8 cellular contexts compared by ENCODE assay signal in the genomic region with DNA sequence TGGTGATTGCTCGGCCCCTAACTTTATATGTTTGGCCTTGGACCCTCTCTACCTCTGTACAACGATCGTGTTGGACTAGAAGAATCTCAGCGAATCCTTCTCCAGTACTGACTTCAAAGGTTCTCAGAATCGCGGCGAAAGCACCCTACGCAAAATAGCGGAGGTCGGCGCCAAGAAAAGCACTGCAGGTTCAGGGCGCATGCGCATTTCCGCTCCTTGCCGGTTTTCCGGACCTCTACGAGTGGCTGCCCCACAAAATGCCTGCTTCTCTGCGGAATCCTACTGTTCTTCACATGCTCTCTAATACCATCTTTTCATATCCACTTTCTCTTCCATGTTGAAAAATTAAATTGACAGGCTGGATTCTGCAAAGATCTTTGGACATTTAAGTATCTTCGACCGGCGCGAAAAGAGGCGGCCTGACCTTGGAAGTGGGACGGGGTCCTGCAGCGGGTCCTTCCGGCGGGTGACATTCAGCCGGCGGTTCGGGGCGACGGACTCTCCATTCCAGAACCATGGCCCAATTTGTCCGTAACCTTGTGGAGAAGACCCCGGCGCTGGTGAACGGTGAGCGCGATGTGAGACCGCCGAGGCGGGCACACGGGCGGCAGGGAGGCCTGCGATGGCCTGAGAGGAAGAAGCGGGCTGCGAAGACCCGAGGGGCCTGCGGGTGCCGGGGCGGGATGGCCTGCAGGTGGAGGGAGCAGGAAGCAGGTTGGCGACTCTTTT. TPM values are rescaled to one million over a fixed set of nuclear protein-coding genes. Genes with fewer than 3 reads are reported as not detected.
DNase-seq lines count a peak whose midpoint lies in the region; ATAC-seq, FAIRE-seq and TF ChIP-seq lines count a peak whose summit lies in the region.

A gene with protein sequence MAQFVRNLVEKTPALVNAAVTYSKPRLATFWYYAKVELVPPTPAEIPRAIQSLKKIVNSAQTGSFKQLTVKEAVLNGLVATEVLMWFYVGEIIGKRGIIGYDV (plus strand): TSS at position 456 of the 729 bp plus-strand sequence. CDS start 60 bp downstream, at position 516.

- peak; percentile 93 for FAIRE-seq in G401.6 (lab: Jason Lieb, UNC)

- 0 to 1% (median 0%) methylated on average over 31 to 51 of the region's 51 CpGs for WGBS in adrenal gland, 4 donors
- 0 to 1% methylated on average over 51 of the region's 51 CpGs for WGBS in heart right ventricle, 2 donors

- no peaks in the 10 kb centered on the region for H3K27me3 Mint-ChIP-seq in type B pancreatic cell

- H3K4me3 ChIP-seq in adrenal gland, result peak within 1 kb of the TSS; percentile 36 to 86 (median 66)
- peak within 1 kb of the TSS; percentile 61 to 97 (median 88) for H3K4me3 ChIP-seq in heart right ventricle

- intact Hi-C loops in T-helper 1 cell treated with Interleukin-12 subunit alpha and Interleukin-12 subunit beta and Interleukin-4 antibody, amounts not matched to agents 30 ng/mL and 1 ng/mL, for 36 hours (cut with micrococcal nuclease), result loop anchor here (1.0 to 2.0 kb wide), 7 partner anchors 14 to 130 kb away; a partner anchor contains a TSS
- intact Hi-C loops in adrenal gland (cut with DNase I), result loop anchor here in 1 of 2 donors (5.0 kb wide), 1 partner anchor 36 kb away; a partner anchor contains a TSS
- intact Hi-C loops in heart right ventricle (cut with DNase I), result loop anchor here in 7 of 10 donors (2.0 to 5.0 kb wide), 5 partner anchors 35 to 87 kb away; a partner anchor contains a TSS
- intact Hi-C loops in posterior cingulate gyrus (cut with DNase I), result loop anchor here (1.0 to 10.0 kb wide), 2 partner anchors 34 to 83 kb away; no protein-coding TSS in a partner anchor

- peak in 2 of 6 experiments; percentile 2 to 24 for TF ChIP-seq CTCF in adrenal gland (IDR thresholded peaks at IDR 0.05)
- TF ChIP-seq CTCF in heart right ventricle (IDR thresholded peaks at IDR 0.05), result peak in 3 of 9 donors; percentile 18 to 42 (median 37)
- TF ChIP-seq CTCF in type B pancreatic cell (conservative IDR thresholded peaks at IDR 0.05), result peak; percentile 53

- H3K9me3 ChIP-seq in adrenal gland (replicated peaks in 1 of 3) (no peaks in the 10 kb centered on the region), heart right ventricle (no peaks in the 10 kb centered on the region)

- H3K36me3 ChIP-seq in adrenal gland (replicated peaks in 1 of 2) (peaks cover 0 to 7% of the 10 kb centered on the region in 2 donors), heart right ventricle (peaks cover 0 to 59% (median 7%) of the 10 kb centered on the region in 9 donors)

- peak; percentile 7 to 78 for TF ChIP-seq POLR2A in adrenal gland (IDR thresholded peaks at IDR 0.05)

- H3K27me3 ChIP-seq in adrenal gland, result no peaks in the 10 kb centered on the region
- H3K27me3 ChIP-seq in heart right ventricle, result no peaks in the 10 kb centered on the region

- ATAC-seq in HG02588 (IDR thresholded peaks at IDR 0.05; ENCODE audit: unreplicated experiment) (peak; percentile 49), heart right ventricle (peak; percentile 86 to 94 (median 91))

- H3K4me1 ChIP-seq in adrenal gland (replicated peaks in 1 of 2) (peaks cover 15 to 41% of the 10 kb centered on the region in 2 donors), heart right ventricle (peaks cover 3 to 53% (median 46%) of the 10 kb centered on the region in 9 donors)

- peaks cover 19% of the 10 kb centered on the region for H3K4me1 Mint-ChIP-seq in type B pancreatic cell (ENCODE audit: unreplicated experiment)

- DNase-seq in NCI-H146 (lab: John Stamatoyannopoulos, UW) (peak; percentile 93), adrenal gland (peak; percentile 90 to 96 (median 93)), heart right ventricle (peak; percentile 92 to 95), posterior cingulate gyrus (peak; percentile 77 to 97 (median 88)), type B pancreatic cell (ENCODE audit: extremely low spot score, unreplicated experiment) (peak; percentile 86)

- peak within 1 kb of the TSS; percentile 96 for H3K4me3 Mint-ChIP-seq in type B pancreatic cell

- no peaks in the 10 kb centered on the region for H3K9me3 Mint-ChIP-seq in type B pancreatic cell

- peak within 1 kb of the TSS; percentile 78 to 95 (median 90) for H3K27ac ChIP-seq in adrenal gland
- H3K27ac ChIP-seq in heart right ventricle, result peak within 1 kb of the TSS; percentile 88 to 97 (median 94)

- H3K27ac Mint-ChIP-seq in type B pancreatic cell, result peak within 1 kb of the TSS; percentile 98

- peaks cover 5% of the 10 kb centered on the region for H3K36me3 Mint-ChIP-seq in type B pancreatic cell

RNA-seq across cellular contexts. Expression of the gene that starts here (rescaled TPM):
- total RNA-seq in T-helper 1 cell treated with Interleukin-12 subunit alpha and Interleukin-12 subunit beta and Interleukin-4 antibody, amounts not matched to agents 30 ng/mL and 1 ng/mL, for 36 hours, result 267 and 272 TPM in 2 replicates
- total RNA-seq in adrenal gland, result 100 to 1,000 TPM in 5 of 8 donors, 10 to 100 TPM in 3; 51.8 to 857 (median 253) TPM
- polyA plus RNA-seq in adrenal gland, result 100 to 1,000 TPM; 205 to 540 (median 367) TPM
- 100 to 1,000 TPM; 482 to 777 (median 688) TPM for total RNA-seq in heart right ventricle
- 100 to 1,000 TPM; 365 to 800 TPM for polyA plus RNA-seq in heart right ventricle
- total RNA-seq in type B pancreatic cell (ENCODE audit: low replicate concordance), result 207 and 263 TPM in 2 replicates

Comparison
In these comparisons a context has a peak if more than half of its experiments do, and no peak if none do; other contexts are left out.
1. Peak in every context shown above with its lines: DNase-seq, ATAC-seq, H3K4me3 ChIP-seq and H3K27ac ChIP-seq.